ENCODE assay signal across 1 cellular context in genomic region chr22:30740007-30740406, GRCh38.
TF ChIP-seq lines count a peak whose summit lies in the region.
"Not testable (repeated sequence)": the region's sequence is repeated elsewhere in the genome, so short reads cannot be mapped to it uniquely, and the experiment has no call there.

No MANE protein-coding gene starts in this region.

TF ChIP-seq in K562, 482 proteins besides CTCF, POLR2A, EP300 and RAD21:
- peak; percentile 63 for TF ChIP-seq DPF2 (IDR thresholded peaks at IDR 0.05)
- peak; percentile 48 for TF ChIP-seq ATF3 (IDR thresholded peaks at IDR 0.05)
- not testable (repeated sequence) for TF ChIP-seq ATF3 (CRISPR knock-in tag; conservative IDR thresholded peaks at IDR 0.05)
- peak; percentile 41 for TF ChIP-seq ARID1B (IDR thresholded peaks at IDR 0.05)
- peak in 1 of 2 experiments; percentile 41; a peak in 1 of 4 replicates for TF ChIP-seq RCOR1 (IDR thresholded peaks at IDR 0.05; ENCODE audit: borderline replicate concordance in 1 of 2, low read depth in 2 of 2, low read length in 2 of 2)
- peak; percentile 91 for TF ChIP-seq C11orf30 (IDR thresholded peaks at IDR 0.05; ENCODE audit: low read depth)
- peak; percentile 72 for TF ChIP-seq MAFG (tag; conservative IDR thresholded peaks at IDR 0.05)
- 0 out of 2 replicates have a peak, but pooled peaks have one; percentile 9 for TF ChIP-seq PKNOX1 (IDR thresholded peaks at IDR 0.05)
- TF ChIP-seq MAFF (IDR thresholded peaks at IDR 0.05; ENCODE audit: low read length), result peak; percentile 54; the same call in 1 of the 2 replicates
- peak; percentile 25; the same call in 1 of the 2 replicates for TF ChIP-seq ZEB2 (IDR thresholded peaks at IDR 0.05)
- TF ChIP-seq SMARCA4 (IDR thresholded peaks at IDR 0.05), result 0 out of 2 replicates have a peak, but pooled peaks have one; percentile 29
- TF ChIP-seq CC2D1A (IDR thresholded peaks at IDR 0.05), result peak; percentile 20; the same call in 1 of the 2 replicates
- peak; percentile 84 for TF ChIP-seq ATF7 (IDR thresholded peaks at IDR 0.05)
- peak; percentile 29; the same call in 1 of the 2 replicates for TF ChIP-seq FOSL1 (tag; conservative IDR thresholded peaks at IDR 0.05)
- TF ChIP-seq ZNF316 (IDR thresholded peaks at IDR 0.05), result peak; percentile 93
- peak; percentile 79; the same call in 1 of the 2 replicates for TF ChIP-seq NFE2 (IDR thresholded peaks at IDR 0.05; ENCODE audit: low read depth)
- TF ChIP-seq DACH1 (IDR thresholded peaks at IDR 0.05; ENCODE audit: partially characterized antibody), result peak; percentile 58
- 0 out of 2 replicates have a peak, but pooled peaks have one; percentile 26 for TF ChIP-seq POLR2H (tag; IDR thresholded peaks at IDR 0.05; ENCODE audit: low read depth)
- TF ChIP-seq TFAP4 (CRISPR knock-in tag; IDR thresholded peaks at IDR 0.05; ENCODE audit: borderline replicate concordance), result peak; percentile 52; the same call in 1 of the 2 replicates
- TF ChIP-seq JUND (IDR thresholded peaks at IDR 0.05; ENCODE audit: borderline replicate concordance, low read depth, low read length), result peak; percentile 66; the same call in 1 of the 2 replicates
- TF ChIP-seq JUND (tag; IDR thresholded peaks at IDR 0.05; ENCODE audit: borderline replicate concordance, low read depth, low read length), result peak; percentile 58; the same call in 1 of the 3 replicates
- TF ChIP-seq NFYB (IDR thresholded peaks at IDR 0.05; ENCODE audit: extremely low read depth, insufficient read length), result peak; percentile 28
- peak; percentile 60 for TF ChIP-seq MAFK (IDR thresholded peaks at IDR 0.05; ENCODE audit: low read length)
- TF ChIP-seq VEZF1 (CRISPR knock-in tag; IDR thresholded peaks at IDR 0.05), result peak; percentile 23
TF ChIP-seq in K562: peak in this region for 22; not testable (repeated sequence) for 460.
